ENCODE assay signal across 8 cellular contexts in the genomic region with DNA sequence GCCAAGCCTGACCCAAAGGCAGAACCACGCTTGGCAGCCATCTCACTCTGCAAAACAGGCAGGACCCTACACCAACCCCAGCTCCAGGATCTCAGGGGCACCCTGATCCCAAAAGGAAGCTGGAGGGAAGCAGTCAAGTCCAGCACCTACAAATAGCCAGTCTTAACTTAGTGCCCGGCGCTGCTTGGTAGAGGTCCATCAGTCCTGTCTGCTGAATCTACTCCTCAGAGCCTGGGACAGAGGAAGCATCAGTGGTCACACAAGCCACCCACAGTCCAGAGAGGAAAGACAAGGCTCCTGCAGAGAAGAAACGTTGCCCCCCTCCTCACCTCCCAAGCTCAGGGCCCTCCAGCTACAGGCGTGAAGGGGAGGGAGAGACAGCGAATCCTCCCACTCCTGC. TPM values are rescaled to one million over a fixed set of nuclear protein-coding genes. Genes with fewer than 3 reads are reported as not detected.
A peak's percentile ranks its signal among the peaks of the same experiment; 100 is the strongest.
DNase-seq lines count a peak whose midpoint lies in the region; ATAC-seq and TF ChIP-seq lines count a peak whose summit lies in the region.

No MANE protein-coding gene starts in this region.

- POLR2A ChIA-PET in AG04450 (lab: Yijun Ruan, JAX), result interaction anchor here (1.3 to 10.0 kb wide), 5 partner anchors 17 to 64 kb away, joined by 4 to 118 read pairs (median 27); a partner anchor contains a TSS

- CTCF ChIA-PET in AG04450 (lab: Charles Lee), result interaction anchor here (0.6 to 21.8 kb wide), 4 partner anchors 29 to 167 kb away, joined by 5 to 685 read pairs (median 34); a partner anchor contains a TSS

- H3K27me3 ChIP-seq in AG04450 (ENCODE audit: control insufficient read depth, insufficient read depth, low read length) (no peaks in the 10 kb centered on the region), esophagus squamous epithelium (no peaks in the 10 kb centered on the region)

- 26% methylated on average over 3 of the region's 6 CpGs; no CpG with 5 or more reads in 1 of the 2 donors for WGBS in esophagus squamous epithelium, 2 donors

- no peaks in the 10 kb centered on the region; the same call in 1 of the 2 replicates for H3K9me3 ChIP-seq in AG04450 (ENCODE audit: control insufficient read depth, insufficient read depth, low read length)
- H3K9me3 ChIP-seq in SK-N-MC (ENCODE audit: low read depth, low read length), result no peaks in the 10 kb centered on the region
- H3K9me3 ChIP-seq in esophagus squamous epithelium, result no peaks in the 10 kb centered on the region

- DNase-seq in AG04450 (ENCODE audit: low read depth, low spot score) (no peak), SK-N-MC (ENCODE audit: low read depth, low spot score) (no peak), esophagus squamous epithelium (lab: John Stamatoyannopoulos, UW) (no peak), cerebellum (ENCODE audit: low spot score) (no peak)

- H3K4me3 Mint-ChIP-seq in nephron, result peak overlapping the region; percentile 89 to 94 (median 92)

- no peaks in the 10 kb centered on the region for H3K27me3 Mint-ChIP-seq in nephron (ENCODE audit: low read depth)

- H3K27ac ChIP-seq in AG04450 (ENCODE audit: low read depth, low read length), result peak overlapping the region; percentile 11
- no peak overlapping the region for H3K27ac ChIP-seq in SK-N-MC
- H3K27ac ChIP-seq in esophagus squamous epithelium, result peak overlapping the region; percentile 89 to 95 (median 92)

- H3K4me1 ChIP-seq in esophagus squamous epithelium, result peaks cover 39 to 71% (median 41%) of the 10 kb centered on the region in 3 donors

- H3K36me3 ChIP-seq in SK-N-MC (ENCODE audit: insufficient read depth, low read length) (no peaks in the 10 kb centered on the region), esophagus squamous epithelium (no peaks in the 10 kb centered on the region)

- peaks cover 46% of the 10 kb centered on the region for H3K4me1 Mint-ChIP-seq in nephron

- no peaks in the 10 kb centered on the region for H3K9me3 Mint-ChIP-seq in nephron

- intact Hi-C loops in esophagus squamous epithelium (cut with DNase I), result loop anchor here (2.0 kb wide), 1 partner anchor 35 kb away; no protein-coding TSS in a partner anchor

- H3K27ac Mint-ChIP-seq in nephron, result peak overlapping the region; percentile 26 to 76 (median 63)

- no peak for TF ChIP-seq POLR2A in esophagus squamous epithelium (IDR thresholded peaks at IDR 0.05)

- H3K4me3 ChIP-seq in AG04450 (ENCODE audit: low read depth, low read length) (peak overlapping the region; percentile 77), SK-N-MC (peak overlapping the region; percentile 90), esophagus squamous epithelium (peak overlapping the region; percentile 84 to 98 (median 92))

- TF ChIP-seq CTCF in AG04450 (IDR thresholded peaks at IDR 0.05; ENCODE audit: low read depth, low read length) (no peak), esophagus squamous epithelium (IDR thresholded peaks at IDR 0.05) (no peak), nephron (IDR thresholded peaks at IDR 0.05; ENCODE audit: unreplicated experiment in 3 of 3) (no peak)

- ATAC-seq in HG02610 (IDR thresholded peaks at IDR 0.05; ENCODE audit: unreplicated experiment), result no peak
- no peak for ATAC-seq in HG03460 (IDR thresholded peaks at IDR 0.05; ENCODE audit: unreplicated experiment)
- ATAC-seq in HG02973 (IDR thresholded peaks at IDR 0.05; ENCODE audit: unreplicated experiment), result no peak

- peaks cover 4% of the 10 kb centered on the region for H3K36me3 Mint-ChIP-seq in nephron (ENCODE audit: low read depth)

- no peak overlapping the region for H3K9ac ChIP-seq in SK-N-MC (ENCODE audit: insufficient read length)

RNA-seq across cellular contexts. Expression of a gene that starts 1.4 kb away (rescaled TPM):
- polyA plus RNA-seq in AG04450 (2011; rRNA removed), result 35.0 and 48.1 TPM in 2 replicates
- polyA minus RNA-seq in AG04450 (2011; rRNA and poly(A)+ RNA removed), result 37.7 and 60.7 TPM in 2 replicates
- 10 to 100 TPM; 18.2 to 44.4 (median 21.4) TPM for total RNA-seq in esophagus squamous epithelium
- 7.9 TPM for total RNA-seq in cerebellum

RNA-seq across cellular contexts. Expression of a gene that starts 27.6 kb away (rescaled TPM):
- under 0.01 TPM in 2 replicates for polyA plus RNA-seq in AG04450 (2011; rRNA removed)
- polyA minus RNA-seq in AG04450 (2011; rRNA and poly(A)+ RNA removed), result under 0.01 TPM in 2 replicates
- total RNA-seq in esophagus squamous epithelium, result under 1 TPM in 3 of 4 donors, not detected in 1; under 0.01 TPM
- under 0.01 TPM for total RNA-seq in cerebellum

RNA-seq across cellular contexts. Expression of a gene that starts 29.0 kb away (rescaled TPM):
- polyA plus RNA-seq in AG04450 (2011; rRNA removed), result under 0.01 TPM in 1 of 2 replicates, not detected in the other
- polyA minus RNA-seq in AG04450 (2011; rRNA and poly(A)+ RNA removed), result under 0.01 TPM in 2 replicates
- total RNA-seq in esophagus squamous epithelium (under 1 TPM in 3 of 4 donors, not detected in 1; under 0.01 TPM), cerebellum (under 0.01 TPM)

RNA-seq across cellular contexts. Expression of a gene that starts 38.0 kb away (rescaled TPM):
- 1.4 and 1.9 TPM in 2 replicates for polyA plus RNA-seq in AG04450 (2011; rRNA removed)
- polyA minus RNA-seq in AG04450 (2011; rRNA and poly(A)+ RNA removed), result 1.6 and 2.6 TPM in 2 replicates
- total RNA-seq in esophagus squamous epithelium (1 to 10 TPM in 1 of 4 donors, under 1 TPM in 1, not detected in 2; 0.70 to 5.0 TPM), cerebellum (2.5 TPM)
